8 cellular contexts compared by ENCODE assay signal in the genomic region with DNA sequence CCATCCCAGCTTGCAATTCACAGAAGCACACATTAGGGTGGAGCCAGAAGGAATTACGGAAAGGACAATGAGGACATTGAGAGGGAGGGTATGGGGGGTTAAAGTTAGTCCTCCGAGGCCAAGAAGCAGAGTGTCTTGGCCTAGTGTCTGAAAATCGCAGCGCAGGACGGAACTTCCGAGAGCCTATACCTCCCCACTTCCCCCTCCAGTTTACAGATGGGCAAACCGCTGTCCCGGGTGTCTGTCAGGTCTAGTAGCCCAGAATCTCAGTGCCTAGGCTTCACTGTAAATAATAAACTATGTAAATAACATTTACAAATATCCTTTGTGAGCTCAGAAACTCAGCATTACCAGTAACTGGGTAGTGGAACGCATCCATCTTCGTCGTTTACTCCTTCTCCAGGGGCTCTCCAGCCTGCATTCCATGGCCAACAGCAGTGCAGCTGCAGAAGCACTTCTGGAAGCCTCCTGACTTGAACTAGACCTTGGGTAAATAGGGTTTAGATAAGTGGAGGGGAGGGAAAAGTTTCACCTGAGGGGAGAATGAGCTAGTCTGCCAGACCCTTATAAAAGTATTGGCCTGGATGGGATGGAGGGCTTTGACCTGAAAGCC. TPM values are rescaled to one million over a fixed set of nuclear protein-coding genes. Genes with fewer than 3 reads are reported as not detected.
DNase-seq lines count a peak whose midpoint lies in the region; ATAC-seq and TF ChIP-seq lines count a peak whose summit lies in the region.

No MANE protein-coding gene starts in this region.

- H3K9me3 Mint-ChIP-seq in T-cell (no peaks in the 10 kb centered on the region), nephron (no peaks in the 10 kb centered on the region)

- H3K9me3 ChIP-seq in BE2C: no peaks in the 10 kb centered on the region

- H3K4me3 ChIP-seq in BE2C (ENCODE audit: low read depth, low read length) (peak overlapping the region; percentile 57), fibroblast of mammary gland (ENCODE audit: control insufficient read depth, low read depth, low read length) (peak overlapping the region; percentile 54)

- H3K27ac Mint-ChIP-seq in T-cell (peak overlapping the region; percentile 44 to 90), nephron (peak overlapping the region; percentile 97 to 100 (median 99))

- no peaks in the 10 kb centered on the region for H3K27me3 ChIP-seq in BE2C

- H3K27me3 Mint-ChIP-seq in T-cell (peaks cover 0 to 8% of the 10 kb centered on the region in 2 donors), nephron (ENCODE audit: low read depth) (no peaks in the 10 kb centered on the region)

- H3K36me3 Mint-ChIP-seq in T-cell (no peaks in the 10 kb centered on the region), nephron (ENCODE audit: low read depth) (no peaks in the 10 kb centered on the region)

- ATAC-seq in GM18873 (IDR thresholded peaks at IDR 0.05; ENCODE audit: low FRiP score, unreplicated experiment): peak; percentile 60
- peak; percentile 61 for ATAC-seq in HG03066 (IDR thresholded peaks at IDR 0.05; ENCODE audit: low read depth, unreplicated experiment)
- ATAC-seq in T-cell (replicated peaks in 1 of 4): peak; percentile 14 to 63 (median 56)

- no peaks in the 10 kb centered on the region for H3K4me1 ChIP-seq in BE2C

- TF ChIP-seq CTCF in BE2C (IDR thresholded peaks at IDR 0.05; ENCODE audit: low read depth, low read length): no peak
- TF ChIP-seq CTCF in fibroblast of mammary gland (conservative IDR thresholded peaks at IDR 0.05; ENCODE audit: control insufficient read depth, insufficient read depth, low read depth, low read length): no peak
- no peak for TF ChIP-seq CTCF in nephron (IDR thresholded peaks at IDR 0.05; ENCODE audit: unreplicated experiment in 3 of 3)

- H3K4me1 Mint-ChIP-seq in T-cell: peaks cover 8 to 13% (median 12%) of the 10 kb centered on the region in 3 donors
- peaks cover 17% of the 10 kb centered on the region for H3K4me1 Mint-ChIP-seq in nephron

- POLR2A ChIA-PET in T-cell (lab: Charles Lee): interaction anchor here in 1 of 2 donors (0.6 kb wide), 1 partner anchor 10 kb away, joined by 3 read pairs; no protein-coding TSS in a partner anchor

- DNase-seq in BE2C (no peak), T-cell (peak in 9 of 34 experiments; percentile 6 to 35 (median 11)), fibroblast of mammary gland (ENCODE audit: low read depth) (peak; percentile 28), SHP77 (lab: John Stamatoyannopoulos, UW) (no peak)
- DNase-seq in stimulated activated CD4-positive, alpha-beta T cell treated with anti-CD3 and anti-CD28 coated beads, Interleukin-2, amount 100 ng/mL, for 48 hours: no peak

- CTCF ChIA-PET in T-cell (lab: Charles Lee): interaction anchor here in 1 of 2 donors (0.6 to 0.7 kb wide), 2 partner anchors 310 to 1089 kb away, joined by 3 to 7 read pairs; no protein-coding TSS in a partner anchor

- peak overlapping the region; percentile 83 to 96 (median 88) for H3K4me3 Mint-ChIP-seq in T-cell
- H3K4me3 Mint-ChIP-seq in nephron: peak overlapping the region; percentile 92 to 97 (median 95)

- no peaks in the 10 kb centered on the region for H3K36me3 ChIP-seq in BE2C

RNA-seq across cellular contexts. Expression of a gene that starts 1.0 kb away (rescaled TPM):
- 2.7 TPM for polyA plus RNA-seq in BE2C (2012; ENCODE audit: insufficient read depth, insufficient read length, low read depth)
- 1 to 10 TPM in 4 of 5 donors, under 1 TPM in 1; 0.43 to 3.6 (median 1.5) TPM for total RNA-seq in T-cell

RNA-seq across cellular contexts. Expression of a gene that starts 17.4 kb away (rescaled TPM):
- polyA plus RNA-seq in BE2C (2012; ENCODE audit: insufficient read depth, insufficient read length, low read depth): not detected
- total RNA-seq in T-cell: not detected

RNA-seq across cellular contexts. Expression of a gene that starts 20.8 kb away (rescaled TPM):
- polyA plus RNA-seq in BE2C (2012; ENCODE audit: insufficient read depth, insufficient read length, low read depth): not detected
- 1 to 10 TPM; 1.3 to 3.5 (median 2.0) TPM for total RNA-seq in T-cell
